ENCODE assay signal across 31 cellular contexts in genomic region chr10:96699613-96700012, GRCh38. TPM values are rescaled to one million over a fixed set of nuclear protein-coding genes. Genes with fewer than 3 reads are reported as not detected.
DNase-seq lines count a peak whose midpoint lies in the region; ATAC-seq and TF ChIP-seq lines count a peak whose summit lies in the region.
"Had no signal": no experiment of that assay in that cellular context is flagged by ENCODE, and none has a peak within 500 bp of the region (broad histone marks: within the 10 kb centered on the region; RNA-seq: fewer than 3 reads in every experiment).

No MANE protein-coding gene starts in this region.

- H3K36me3 ChIP-seq in MM.1S (replicated peaks; ENCODE audit: insufficient read depth, low read length) = no peaks in the 10 kb centered on the region
- H3K36me3 ChIP-seq: colonic mucosa, neural progenitor cell, SJCRH30, stomach, tibial nerve had no signal

- H3F3A ChIP-seq in MM.1S (ENCODE audit: insufficient read depth, low read length) = peaks cover 8% of the 10 kb centered on the region

- TF ChIP-seq CTCF in NB4 (IDR thresholded peaks at IDR 0.05; ENCODE audit: low read depth, low read length) (no peak), MM.1S (IDR thresholded peaks at IDR 0.05; ENCODE audit: low read length) (no peak)

- H3K27me3 Mint-ChIP-seq in stimulated activated naive CD8-positive, alpha-beta T cell treated with anti-CD3 and anti-CD28 coated beads, Interleukin-15, Interleukin-2, amounts not matched to agents 100 ng/mL and 50 ng/mL, for 24 hours = no peaks in the 10 kb centered on the region
- no peaks in the 10 kb centered on the region for H3K27me3 Mint-ChIP-seq in stimulated activated naive CD8-positive, alpha-beta T cell treated with anti-CD3 and anti-CD28 coated beads, Interleukin-15, amount 100 ng/mL, for 72 hours
- no peaks in the 10 kb centered on the region for H3K27me3 Mint-ChIP-seq in memory B cell
- H3K27me3 Mint-ChIP-seq: CD8-positive, alpha-beta memory T cell had no signal

- peaks cover 3% of the 10 kb centered on the region; the same call in 1 of the 2 replicates for H3K27me3 ChIP-seq in MM.1S (replicated peaks; ENCODE audit: insufficient read depth, low read length)
- H3K27me3 ChIP-seq: colonic mucosa, neural progenitor cell, SJCRH30, stomach, tibial nerve had no signal

- H3K4me3 Mint-ChIP-seq in stimulated activated naive CD8-positive, alpha-beta T cell treated with anti-CD3 and anti-CD28 coated beads, Interleukin-15, Interleukin-2, amounts not matched to agents 100 ng/mL and 50 ng/mL, for 24 hours = peak overlapping the region; percentile 69
- no peak overlapping the region for H3K4me3 Mint-ChIP-seq in stimulated activated naive CD8-positive, alpha-beta T cell treated with anti-CD3 and anti-CD28 coated beads, Interleukin-15, amount 100 ng/mL, for 72 hours
- H3K4me3 Mint-ChIP-seq in memory B cell = peak overlapping the region; percentile 97
- H3K4me3 Mint-ChIP-seq: activated T-cell treated with anti-CD3 and anti-CD28 coated beads, Interleukin-2, amount 50 U/mL, for 72 hours; HFFc6; neural progenitor cell; WTC11 had no signal

- H3K9me2 ChIP-seq in MM.1S (replicated peaks; ENCODE audit: insufficient read depth, low read length) = no peaks in the 10 kb centered on the region

- H2AFZ ChIP-seq in MM.1S (ENCODE audit: low read length) = no peak overlapping the region
- H2AFZ ChIP-seq: neural progenitor cell, parathyroid adenoma had no signal

- H3K4me2 ChIP-seq in MM.1S (ENCODE audit: low read depth, low read length) = no peak overlapping the region
- H3K4me2 ChIP-seq: A549, neural progenitor cell had no signal

- no peak for ATAC-seq in stimulated activated naive CD8-positive, alpha-beta T cell treated with anti-CD3 and anti-CD28 coated beads, Interleukin-15, amount 100 ng/mL, for 72 hours
- ATAC-seq in memory B cell (ENCODE audit: low read depth) (no peak), GM18868 (IDR thresholded peaks at IDR 0.05; ENCODE audit: unreplicated experiment) (no peak)
- ATAC-seq: A549; activated T-cell treated with anti-CD3 and anti-CD28 coated beads, Interleukin-2, amount 50 U/mL, for 72 hours; K562; left colon; WTC11 had no signal

- H3K9me3 Mint-ChIP-seq in stimulated activated naive CD8-positive, alpha-beta T cell treated with anti-CD3 and anti-CD28 coated beads, Interleukin-15, Interleukin-2, amounts not matched to agents 100 ng/mL and 50 ng/mL, for 24 hours = no peaks in the 10 kb centered on the region
- no peaks in the 10 kb centered on the region for H3K9me3 Mint-ChIP-seq in stimulated activated naive CD8-positive, alpha-beta T cell treated with anti-CD3 and anti-CD28 coated beads, Interleukin-15, amount 100 ng/mL, for 72 hours
- H3K9me3 Mint-ChIP-seq in memory B cell = no peaks in the 10 kb centered on the region
- H3K9me3 Mint-ChIP-seq: activated T-cell treated with anti-CD3 and anti-CD28 coated beads, Interleukin-2, amount 50 U/mL, for 72 hours; CD8-positive, alpha-beta memory T cell; HFFc6; neural progenitor cell; WTC11 had no signal

- DNase-seq in stimulated activated naive CD8-positive, alpha-beta T cell treated with anti-CD3 and anti-CD28 coated beads, Interleukin-15, amount 100 ng/mL, for 72 hours = no peak
- no peak for DNase-seq in NB4 (ENCODE audit: low read depth)
- DNase-seq in memory B cell (ENCODE audit: low spot score in 2 of 2) = no peak
- DNase-seq in MM.1S = no peak
- no peak for DNase-seq in SKM-1 (lab: John Stamatoyannopoulos, UW; ENCODE audit: unreplicated experiment)
- DNase-seq: activated T-cell treated with anti-CD3 and anti-CD28 coated beads, Interleukin-2, amount 50 U/mL, for 72 hours; CD8-positive, alpha-beta memory T cell; colonic mucosa; DMS 273 treated with DMSO at 0.1 percent for 48 hours; effector memory CD4-positive, alpha-beta T cell; HFFc6; left colon; mammary epithelial cell; NCI-H1417; NCI-H2029 treated with DMSO at 0.1 percent for 48 hours; NCI-H526; SJCRH30; stomach; T-helper 1 cell had no signal

- peak overlapping the region; percentile 60 for H3K4me3 ChIP-seq in NB4 (ENCODE audit: low read depth, low read length)
- no peak overlapping the region for H3K4me3 ChIP-seq in MM.1S (ENCODE audit: low read length)
- H3K4me3 ChIP-seq: A549, colonic mucosa, K562, neural progenitor cell, SJCRH30, skin epidermis, stomach had no signal

- no peaks in the 10 kb centered on the region for H3K9me3 ChIP-seq in MM.1S (replicated peaks; ENCODE audit: insufficient read depth, low read length)
- H3K9me3 ChIP-seq: A549, colonic mucosa, SJCRH30, stomach, tibial nerve had no signal

- TF ChIP-seq POLR2A in NB4 (IDR thresholded peaks at IDR 0.05; ENCODE audit: extremely low read depth, insufficient read length) = no peak

- H3K4me1 ChIP-seq in MM.1S (ENCODE audit: low read length) = peaks cover 24% of the 10 kb centered on the region
- H3K4me1 ChIP-seq: A549, colonic mucosa, parathyroid adenoma, SJCRH30 had no signal

- no peaks in the 10 kb centered on the region; the same call in 1 of the 2 replicates for H4K20me1 ChIP-seq in MM.1S (ENCODE audit: insufficient read depth, low read length)

- H3K27ac ChIP-seq in temporal lobe (ENCODE audit: low read depth, low read length) (peak overlapping the region; percentile 9), MM.1S (ENCODE audit: low read length) (no peak overlapping the region)
- H3K27ac ChIP-seq: A549, colonic mucosa, epithelial cell of prostate, neural progenitor cell, parathyroid adenoma, SJCRH30 had no signal

- no peaks in the 10 kb centered on the region for H3K36me3 Mint-ChIP-seq in stimulated activated naive CD8-positive, alpha-beta T cell treated with anti-CD3 and anti-CD28 coated beads, Interleukin-15, Interleukin-2, amounts not matched to agents 100 ng/mL and 50 ng/mL, for 24 hours (ENCODE audit: low read depth)
- H3K36me3 Mint-ChIP-seq in memory B cell = peaks cover 8% of the 10 kb centered on the region
- H3K36me3 Mint-ChIP-seq: neural progenitor cell, WTC11 had no signal

- peaks cover 52% of the 10 kb centered on the region for H3K4me1 Mint-ChIP-seq in stimulated activated naive CD8-positive, alpha-beta T cell treated with anti-CD3 and anti-CD28 coated beads, Interleukin-15, Interleukin-2, amounts not matched to agents 100 ng/mL and 50 ng/mL, for 24 hours (ENCODE audit: low read depth)
- H3K4me1 Mint-ChIP-seq in stimulated activated naive CD8-positive, alpha-beta T cell treated with anti-CD3 and anti-CD28 coated beads, Interleukin-15, amount 100 ng/mL, for 72 hours = peaks cover 22% of the 10 kb centered on the region
- H3K4me1 Mint-ChIP-seq in memory B cell = peaks cover 60% of the 10 kb centered on the region
- H3K4me1 Mint-ChIP-seq: neural progenitor cell had no signal

- no peaks in the 10 kb centered on the region for H3K79me2 ChIP-seq in MM.1S (ENCODE audit: low read length)
- H3K79me2 ChIP-seq: parathyroid adenoma had no signal

- no peak overlapping the region for H3K9ac ChIP-seq in MM.1S (ENCODE audit: low read length)
- H3K9ac ChIP-seq: neural progenitor cell, parathyroid adenoma had no signal

- H3K27ac Mint-ChIP-seq in stimulated activated naive CD8-positive, alpha-beta T cell treated with anti-CD3 and anti-CD28 coated beads, Interleukin-15, Interleukin-2, amounts not matched to agents 100 ng/mL and 50 ng/mL, for 24 hours = peak overlapping the region; percentile 82
- no peak overlapping the region for H3K27ac Mint-ChIP-seq in stimulated activated naive CD8-positive, alpha-beta T cell treated with anti-CD3 and anti-CD28 coated beads, Interleukin-15, amount 100 ng/mL, for 72 hours
- peak overlapping the region; percentile 98 for H3K27ac Mint-ChIP-seq in memory B cell
- H3K27ac Mint-ChIP-seq: activated T-cell treated with anti-CD3 and anti-CD28 coated beads, Interleukin-2, amount 50 U/mL, for 72 hours; HFFc6; neural progenitor cell; WTC11 had no signal

RNA-seq across cellular contexts. Expression of gene PIK3AP1, which starts 20.7 kb away (rescaled TPM):
- 1.5 TPM for total RNA-seq in temporal lobe
- total RNA-seq: RPMI7951 had no signal

Comparison
In these comparisons a context has a peak if more than half of its experiments do, and no peak if none do; other contexts are left out.
1. H3K27ac Mint-ChIP-seq: peak in stimulated activated naive CD8-positive, alpha-beta T cell treated with anti-CD3 and anti-CD28 coated beads, Interleukin-15, Interleukin-2, amounts not matched to agents 100 ng/mL and 50 ng/mL, for 24 hours (single experiment) and memory B cell (single experiment); none in stimulated activated naive CD8-positive, alpha-beta T cell treated with anti-CD3 and anti-CD28 coated beads, Interleukin-15, amount 100 ng/mL, for 72 hours (0 of 2).
2. H3K4me3 Mint-ChIP-seq: peak in stimulated activated naive CD8-positive, alpha-beta T cell treated with anti-CD3 and anti-CD28 coated beads, Interleukin-15, Interleukin-2, amounts not matched to agents 100 ng/mL and 50 ng/mL, for 24 hours (single experiment) and memory B cell (single experiment); none in stimulated activated naive CD8-positive, alpha-beta T cell treated with anti-CD3 and anti-CD28 coated beads, Interleukin-15, amount 100 ng/mL, for 72 hours (0 of 2).